Comparison of ENCODE assay signal across 2 cellular contexts in genomic region chr12:110917961-110918360, GRCh38.
TF ChIP-seq lines count a peak whose summit lies in the region.

No MANE protein-coding gene starts in this region.

TF ChIP-seq in GM23338, 12 proteins besides CTCF, POLR2A, EP300 and RAD21:
- TF ChIP-seq JUNB (IDR thresholded peaks at IDR 0.05; ENCODE audit: unreplicated experiment): no peak
- no peak for TF ChIP-seq NANOG (IDR thresholded peaks at IDR 0.05; ENCODE audit: borderline replicate concordance)
- TF ChIP-seq ETS1 (IDR thresholded peaks at IDR 0.05): no peak
- no peak for TF ChIP-seq ZNF462 (CRISPR knock-in tag; IDR thresholded peaks at IDR 0.05)
- TF ChIP-seq CREB1 (CRISPR knock-in tag; IDR thresholded peaks at IDR 0.05; ENCODE audit: low read depth): no peak
- TF ChIP-seq STAT1 (IDR thresholded peaks at IDR 0.05; ENCODE audit: unreplicated experiment): no peak
- no peak for TF ChIP-seq EZH2 (IDR thresholded peaks at IDR 0.05; ENCODE audit: low read depth, unreplicated experiment)

TF ChIP-seq in endothelial cell of umbilical vein, 7 proteins besides CTCF, POLR2A, EP300 and RAD21:
- no peak for TF ChIP-seq MAX (IDR thresholded peaks at IDR 0.05; ENCODE audit: insufficient read depth, insufficient read length)
- no peak for TF ChIP-seq POLR2AphosphoS5 (IDR thresholded peaks at IDR 0.05; ENCODE audit: insufficient read depth, low read depth, low read length)
- TF ChIP-seq FOS (IDR thresholded peaks at IDR 0.05; ENCODE audit: borderline replicate concordance, insufficient read depth, low read length): no peak
- TF ChIP-seq JUN (IDR thresholded peaks at IDR 0.05; ENCODE audit: borderline replicate concordance, insufficient read depth, insufficient read length, low read depth): no peak
- TF ChIP-seq GATA2 (IDR thresholded peaks at IDR 0.05; ENCODE audit: insufficient read depth, insufficient read length, low read depth, low read length): no peak
- no peak for TF ChIP-seq EZH2 (IDR thresholded peaks at IDR 0.05; ENCODE audit: borderline replicate concordance, low read depth, low read length, severe bottlenecking)
- TF ChIP-seq MYC (IDR thresholded peaks at IDR 0.05; ENCODE audit: low read depth, low read length): no peak
